ENCODE assay signal across 1 cellular context in genomic region chr17:32385971-32386370, GRCh38.
TF ChIP-seq lines count a peak whose summit lies in the region.

No MANE protein-coding gene starts in this region.

TF ChIP-seq in GM23338, 12 proteins besides CTCF, POLR2A, EP300 and RAD21 (continued from another document):
- no peak for TF ChIP-seq ZNF462 (CRISPR knock-in tag; IDR thresholded peaks at IDR 0.05)
